18 cellular contexts compared by ENCODE assay signal in the genomic region with DNA sequence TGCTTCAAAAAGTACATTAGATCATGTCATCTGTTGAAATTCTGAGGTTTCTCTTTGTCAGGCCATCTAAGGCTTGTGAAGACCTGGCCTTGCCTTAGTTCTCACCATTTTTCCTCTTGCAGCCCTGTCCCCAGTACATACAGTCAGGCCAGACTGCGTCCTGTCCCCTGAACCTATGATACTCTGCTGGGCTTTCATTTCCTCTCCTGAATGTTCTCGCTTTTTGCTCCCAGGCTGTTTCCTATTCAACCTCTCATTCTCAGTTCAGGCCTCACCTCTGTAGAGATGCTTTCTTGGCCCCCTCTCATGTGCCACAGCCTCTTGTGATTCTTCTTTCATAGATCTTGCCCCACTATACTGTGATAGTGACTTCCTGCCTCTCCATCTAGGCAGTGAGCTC.
DNase-seq lines count a peak whose midpoint lies in the region; ATAC-seq and TF ChIP-seq lines count a peak whose summit lies in the region.
"Had no signal": no experiment of that assay in that cellular context is flagged by ENCODE, and none has a peak within 500 bp of the region (broad histone marks: within the 10 kb centered on the region; RNA-seq: fewer than 3 reads in every experiment).

No MANE protein-coding gene starts in this region.

- H3K9me3 ChIP-seq in Loucy (ENCODE audit: insufficient read depth, low read depth, low read length) (no peaks in the 10 kb centered on the region), WERI-Rb-1 (ENCODE audit: severe bottlenecking) (no peaks in the 10 kb centered on the region)
- H3K9me3 ChIP-seq: neutrophil, SK-N-SH, uterus had no signal

- CTCF ChIA-PET in activated CD8-positive, alpha-beta memory T cell treated with anti-CD3 and anti-CD28 coated beads, Interleukin-2, amount 10 ng/mL, durations not matched to agents 7 days and 5 days (lab: Charles Lee) = no interaction called here

- H3K4me2 ChIP-seq in Loucy (ENCODE audit: low read depth, low read length, poor library complexity, severe bottlenecking) = no peak overlapping the region
- H3K4me2 ChIP-seq: SK-N-SH had no signal

- H3K27ac Mint-ChIP-seq in activated CD8-positive, alpha-beta memory T cell treated with anti-CD3 and anti-CD28 coated beads, Interleukin-2, amount 10 ng/mL, durations not matched to agents 7 days and 5 days = no peak overlapping the region
- H3K27ac Mint-ChIP-seq: memory B cell had no signal

- no peak overlapping the region for H3K9ac ChIP-seq in Loucy (ENCODE audit: low read depth, low read length, poor library complexity, severe bottlenecking)
- H3K9ac ChIP-seq: SK-N-SH had no signal

- no peaks in the 10 kb centered on the region for H3F3A ChIP-seq in Loucy (ENCODE audit: low read depth)

- DNase-seq in WERI-Rb-1 (no peak), NCI-H2171 (lab: John Stamatoyannopoulos, UW) (no peak)
- no peak for DNase-seq in activated CD8-positive, alpha-beta memory T cell treated with anti-CD3 and anti-CD28 coated beads, Interleukin-2, amount 10 ng/mL, durations not matched to agents 7 days and 5 days
- DNase-seq in activated CD8-positive, alpha-beta memory T cell treated with anti-CD3 and anti-CD28 coated beads, Interleukin-2, amount 50 U/mL, for 48 hours = no peak
- DNase-seq: activated naive CD4-positive, alpha-beta T cell treated with anti-CD3 and anti-CD28 coated beads, Interleukin-2, amount 50 U/mL, for 16 hours; CD4-positive, CD25-positive, alpha-beta regulatory T cell; central memory CD4-positive, alpha-beta T cell; foreskin keratinocyte; NCI-H226; PC-3; SK-N-SH; stimulated activated naive CD8-positive, alpha-beta T cell treated with anti-CD3 and anti-CD28 coated beads, Interleukin-15, Interleukin-2, amounts not matched to agents 100 U/mL and 50 U/mL, for 24 hours; uterus had no signal

- H3K4me3 Mint-ChIP-seq in activated CD8-positive, alpha-beta memory T cell treated with anti-CD3 and anti-CD28 coated beads, Interleukin-2, amount 10 ng/mL, durations not matched to agents 7 days and 5 days = no peak overlapping the region
- H3K4me3 Mint-ChIP-seq: CD4-positive, CD25-positive, alpha-beta regulatory T cell; memory B cell had no signal

- ATAC-seq in GM19324 (IDR thresholded peaks at IDR 0.05; ENCODE audit: low FRiP score, unreplicated experiment) = peak; percentile 73
- ATAC-seq in HG02852 (IDR thresholded peaks at IDR 0.05; ENCODE audit: unreplicated experiment) = peak; percentile 64
- ATAC-seq in activated CD8-positive, alpha-beta memory T cell treated with anti-CD3 and anti-CD28 coated beads, Interleukin-2, amount 10 ng/mL, durations not matched to agents 7 days and 5 days = no peak
- ATAC-seq: foreskin keratinocyte; PC-3; stimulated activated naive CD8-positive, alpha-beta T cell treated with anti-CD3 and anti-CD28 coated beads, Interleukin-15, Interleukin-2, amounts not matched to agents 100 U/mL and 50 U/mL, for 24 hours had no signal

- H3K36me3 Mint-ChIP-seq in activated CD8-positive, alpha-beta memory T cell treated with anti-CD3 and anti-CD28 coated beads, Interleukin-2, amount 10 ng/mL, durations not matched to agents 7 days and 5 days = no peaks in the 10 kb centered on the region
- H3K36me3 Mint-ChIP-seq: CD4-positive, CD25-positive, alpha-beta regulatory T cell; memory B cell had no signal

- no peaks in the 10 kb centered on the region for H3K4me1 Mint-ChIP-seq in activated CD8-positive, alpha-beta memory T cell treated with anti-CD3 and anti-CD28 coated beads, Interleukin-2, amount 10 ng/mL, durations not matched to agents 7 days and 5 days

- H3K27me3 Mint-ChIP-seq in activated CD8-positive, alpha-beta memory T cell treated with anti-CD3 and anti-CD28 coated beads, Interleukin-2, amount 10 ng/mL, durations not matched to agents 7 days and 5 days = no peaks in the 10 kb centered on the region
- H3K27me3 Mint-ChIP-seq: CD4-positive, CD25-positive, alpha-beta regulatory T cell; memory B cell had no signal

- H3K27ac ChIP-seq in WERI-Rb-1 = no peak overlapping the region
- H3K27ac ChIP-seq: foreskin keratinocyte, neutrophil, uterus had no signal

- H3K36me3 ChIP-seq in Loucy (ENCODE audit: insufficient read depth, low read length) (no peaks in the 10 kb centered on the region), WERI-Rb-1 (no peaks in the 10 kb centered on the region)
- H3K36me3 ChIP-seq: neutrophil, uterus had no signal

- H3K9me3 Mint-ChIP-seq in activated CD8-positive, alpha-beta memory T cell treated with anti-CD3 and anti-CD28 coated beads, Interleukin-2, amount 10 ng/mL, durations not matched to agents 7 days and 5 days (ENCODE audit: low read depth) = no peaks in the 10 kb centered on the region
- H3K9me3 Mint-ChIP-seq: CD4-positive, CD25-positive, alpha-beta regulatory T cell; memory B cell had no signal

- H3K4me1 ChIP-seq in Loucy (ENCODE audit: insufficient read depth, low read length, poor library complexity, severe bottlenecking) = peaks cover 4% of the 10 kb centered on the region
- H3K4me1 ChIP-seq: foreskin keratinocyte, uterus had no signal

- H4K20me1 ChIP-seq in Loucy (ENCODE audit: insufficient read depth, low read length, poor library complexity, severe bottlenecking) = no peaks in the 10 kb centered on the region

- H3K9me2 ChIP-seq in Loucy (replicated peaks; ENCODE audit: low read depth, low read length) = no peaks in the 10 kb centered on the region
- H3K9me2 ChIP-seq: SK-N-SH had no signal

- peak overlapping the region; percentile 19; the same call in 1 of the 2 replicates for H2AFZ ChIP-seq in Loucy (ENCODE audit: low read length)

- no peaks in the 10 kb centered on the region for H3K79me2 ChIP-seq in Loucy (ENCODE audit: insufficient read depth, low read length)

- TF ChIP-seq CTCF in Loucy (conservative IDR thresholded peaks at IDR 0.05; ENCODE audit: low read length) = no peak
- no peak for TF ChIP-seq CTCF in WERI-Rb-1 (IDR thresholded peaks at IDR 0.05; ENCODE audit: low read depth, low read length)

- H3K27me3 ChIP-seq in Loucy (ENCODE audit: insufficient read depth, low read length, poor library complexity, severe bottlenecking) (no peaks in the 10 kb centered on the region), WERI-Rb-1 (ENCODE audit: insufficient read depth, low read depth, severe bottlenecking) (no peaks in the 10 kb centered on the region)
- H3K27me3 ChIP-seq: foreskin keratinocyte, neutrophil, uterus had no signal

- H3K4me3 ChIP-seq in Loucy (ENCODE audit: low read length, poor library complexity, severe bottlenecking) = no peak overlapping the region
- H3K4me3 ChIP-seq in WERI-Rb-1 (ENCODE audit: low read depth, low read length) = no peak overlapping the region
- H3K4me3 ChIP-seq: uterus had no signal
